In the genomic region with DNA sequence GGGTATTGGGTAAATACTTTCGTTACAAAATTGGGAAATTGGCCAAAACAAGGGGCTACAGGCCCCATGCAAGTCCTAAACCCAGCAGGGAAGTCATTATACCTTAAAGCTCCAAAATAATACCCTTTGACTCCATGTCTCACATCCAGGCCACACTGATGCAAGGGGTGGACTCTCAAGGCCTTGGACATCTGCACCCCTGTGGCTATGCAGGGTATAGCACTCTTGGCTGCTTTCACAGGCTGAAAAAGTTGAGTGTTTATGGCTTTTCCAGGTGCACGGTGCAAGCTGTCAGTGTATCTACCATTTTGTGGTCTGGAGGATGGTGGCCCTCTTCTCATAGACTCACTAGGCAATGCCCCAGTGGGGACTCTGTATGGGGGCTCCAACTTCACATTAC, we compare ENCODE assay signal across 13 cellular contexts.
DNase-seq lines count a peak whose midpoint lies in the region; ATAC-seq and TF ChIP-seq lines count a peak whose summit lies in the region.
"Had no signal": no experiment of that assay in that cellular context is flagged by ENCODE, and none has a peak within 500 bp of the region (broad histone marks: within the 10 kb centered on the region; RNA-seq: fewer than 3 reads in every experiment).

No MANE protein-coding gene starts in this region.

- H4K91ac ChIP-seq in H9 (ENCODE audit: insufficient read length, low read depth, low read length), result no peak overlapping the region

- H3K4me2 ChIP-seq in H9 (ENCODE audit: insufficient read depth, insufficient read length, low read length), result no peak overlapping the region

- H3K56ac ChIP-seq in H9 (ENCODE audit: insufficient read length, low read depth, low read length), result no peak overlapping the region

- no peaks in the 10 kb centered on the region for H3K9me3 Mint-ChIP-seq in activated CD4-positive, alpha-beta memory T cell treated with anti-CD3 and anti-CD28 coated beads for 36 hours
- H3K9me3 Mint-ChIP-seq in activated CD4-positive, alpha-beta memory T cell treated with anti-CD3 and anti-CD28 coated beads, Interleukin-2, amount 10 ng/mL, durations not matched to agents 7 days and 5 days, result no peaks in the 10 kb centered on the region
- H3K9me3 Mint-ChIP-seq in H9, result peaks cover 9 to 21% of the 10 kb centered on the region in 2 experiments
- H3K9me3 Mint-ChIP-seq: activated naive CD4-positive, alpha-beta T cell treated with anti-CD3 and anti-CD28 coated beads, Interleukin-2, amount 50 U/mL, for 24 hours had no signal

- no peaks in the 10 kb centered on the region for H4K20me1 ChIP-seq in H9 (ENCODE audit: control insufficient read depth, insufficient read depth, insufficient read length)

- H3K4me1 ChIP-seq in H9 (ENCODE audit: insufficient read depth, low read length), result no peaks in the 10 kb centered on the region
- H3K4me1 ChIP-seq: upper lobe of left lung had no signal

- no peak overlapping the region for H3K4me3 Mint-ChIP-seq in activated CD4-positive, alpha-beta memory T cell treated with anti-CD3 and anti-CD28 coated beads for 36 hours
- no peak overlapping the region for H3K4me3 Mint-ChIP-seq in activated CD4-positive, alpha-beta memory T cell treated with anti-CD3 and anti-CD28 coated beads, Interleukin-2, amount 10 ng/mL, durations not matched to agents 7 days and 5 days
- H3K4me3 Mint-ChIP-seq in H9, result no peak overlapping the region
- H3K4me3 Mint-ChIP-seq: activated naive CD4-positive, alpha-beta T cell treated with anti-CD3 and anti-CD28 coated beads, Interleukin-2, amount 50 U/mL, for 24 hours; naive thymus-derived CD8-positive, alpha-beta T cell had no signal

- no peak overlapping the region for H2BK5ac ChIP-seq in H9 (ENCODE audit: insufficient read length, low read length)

- CTCF ChIA-PET in activated CD4-positive, alpha-beta memory T cell treated with anti-CD3 and anti-CD28 coated beads for 36 hours (lab: Charles Lee), result no interaction called here
- CTCF ChIA-PET in activated CD4-positive, alpha-beta memory T cell treated with anti-CD3 and anti-CD28 coated beads, Interleukin-2, amount 10 ng/mL, durations not matched to agents 7 days and 5 days (lab: Charles Lee), result interaction anchor here (1.1 kb wide), 1 partner anchor 14 kb away, joined by 4 read pairs; no protein-coding TSS in a partner anchor

- H3K4ac ChIP-seq in H9 (ENCODE audit: low read depth, low read length), result no peak overlapping the region

- H3K27ac ChIP-seq in H9 (ENCODE audit: insufficient read length, low read depth, low read length) (no peak overlapping the region), WERI-Rb-1 (no peak overlapping the region)
- H3K27ac ChIP-seq: coronary artery, upper lobe of left lung had no signal

- H2AFZ ChIP-seq in H9 (ENCODE audit: low read length), result no peak overlapping the region

- no peak overlapping the region for H3K18ac ChIP-seq in H9 (ENCODE audit: insufficient read length, low read depth, low read length)

- no peak overlapping the region for H2AK5ac ChIP-seq in H9 (ENCODE audit: insufficient read length, low read length)

- POLR2A ChIA-PET in activated CD4-positive, alpha-beta memory T cell treated with anti-CD3 and anti-CD28 coated beads for 36 hours (lab: Charles Lee), result no interaction called here
- POLR2A ChIA-PET in activated CD4-positive, alpha-beta memory T cell treated with anti-CD3 and anti-CD28 coated beads, Interleukin-2, amount 10 ng/mL, durations not matched to agents 7 days and 5 days (lab: Charles Lee), result no interaction called here

- H3T11ph ChIP-seq in H9 (ENCODE audit: low read length), result no peak overlapping the region

- no peak overlapping the region for H2BK20ac ChIP-seq in H9 (ENCODE audit: low read depth, low read length, poor library complexity, severe bottlenecking)

- no peak overlapping the region for H4K5ac ChIP-seq in H9 (ENCODE audit: insufficient read length, low read depth, low read length)

- DNase-seq in activated CD4-positive, alpha-beta memory T cell treated with anti-CD3 and anti-CD28 coated beads for 36 hours, result peak; percentile 11
- DNase-seq in activated CD4-positive, alpha-beta memory T cell treated with anti-CD3 and anti-CD28 coated beads, Interleukin-2, amount 10 ng/mL, durations not matched to agents 7 days and 5 days, result no peak
- DNase-seq in H9, result no peak
- DNase-seq in WERI-Rb-1, result peak; percentile 13
- peak; percentile 22 for DNase-seq in stimulated activated CD8-positive, alpha-beta memory T cell treated with anti-CD3 and anti-CD28 coated beads, Interleukin-4, amount 100 ng/mL, for 48 hours
- no peak for DNase-seq in NCI-H2081 treated with DMSO at 0.1 percent for 48 hours (lab: John Stamatoyannopoulos, UW)
- DNase-seq: upper lobe of left lung had no signal

- H3K27me3 ChIP-seq in H9 (ENCODE audit: insufficient read depth, low read length) (no peaks in the 10 kb centered on the region), WERI-Rb-1 (ENCODE audit: insufficient read depth, low read depth, severe bottlenecking) (no peaks in the 10 kb centered on the region)
- H3K27me3 ChIP-seq: upper lobe of left lung had no signal

- no peak overlapping the region for H3K4me3 ChIP-seq in WERI-Rb-1 (ENCODE audit: low read depth, low read length)
- H3K4me3 ChIP-seq: coronary artery, upper lobe of left lung had no signal

- ATAC-seq in HG03439 (IDR thresholded peaks at IDR 0.05; ENCODE audit: unreplicated experiment) (no peak), HG02571 (IDR thresholded peaks at IDR 0.05; ENCODE audit: unreplicated experiment) (no peak)
- ATAC-seq: naive thymus-derived CD8-positive, alpha-beta T cell; sciatic nerve had no signal

- H3K9me3 ChIP-seq in H9 (ENCODE audit: control insufficient read depth, low read depth, low read length) (no peaks in the 10 kb centered on the region), WERI-Rb-1 (ENCODE audit: severe bottlenecking) (no peaks in the 10 kb centered on the region)
- H3K9me3 ChIP-seq: upper lobe of left lung had no signal

- no peaks in the 10 kb centered on the region for H3K27me3 Mint-ChIP-seq in activated CD4-positive, alpha-beta memory T cell treated with anti-CD3 and anti-CD28 coated beads for 36 hours
- H3K27me3 Mint-ChIP-seq in activated CD4-positive, alpha-beta memory T cell treated with anti-CD3 and anti-CD28 coated beads, Interleukin-2, amount 10 ng/mL, durations not matched to agents 7 days and 5 days, result no peaks in the 10 kb centered on the region
- no peaks in the 10 kb centered on the region for H3K27me3 Mint-ChIP-seq in H9 (ENCODE audit: low read depth)
- H3K27me3 Mint-ChIP-seq: activated naive CD4-positive, alpha-beta T cell treated with anti-CD3 and anti-CD28 coated beads, Interleukin-2, amount 50 U/mL, for 24 hours; naive thymus-derived CD8-positive, alpha-beta T cell had no signal

- H3K14ac ChIP-seq in H9 (ENCODE audit: insufficient read depth, low read length), result no peak overlapping the region

- H3K79me1 ChIP-seq in H9 (ENCODE audit: insufficient read depth, low read depth, low read length, poor library complexity, severe bottlenecking), result no peaks in the 10 kb centered on the region

- no peak overlapping the region for H2BK15ac ChIP-seq in H9 (ENCODE audit: low read depth, low read length)

- no peak overlapping the region for H3K27ac Mint-ChIP-seq in activated CD4-positive, alpha-beta memory T cell treated with anti-CD3 and anti-CD28 coated beads for 36 hours
- no peak overlapping the region for H3K27ac Mint-ChIP-seq in activated CD4-positive, alpha-beta memory T cell treated with anti-CD3 and anti-CD28 coated beads, Interleukin-2, amount 10 ng/mL, durations not matched to agents 7 days and 5 days
- no peak overlapping the region for H3K27ac Mint-ChIP-seq in H9
- H3K27ac Mint-ChIP-seq: activated naive CD4-positive, alpha-beta T cell treated with anti-CD3 and anti-CD28 coated beads, Interleukin-2, amount 50 U/mL, for 24 hours; naive thymus-derived CD8-positive, alpha-beta T cell had no signal

- no peak overlapping the region for H3K23ac ChIP-seq in H9 (ENCODE audit: insufficient read length, low read depth, low read length)

- H4K8ac ChIP-seq in H9 (replicated peaks; ENCODE audit: insufficient read length, low read depth, low read length), result no peak overlapping the region

- TF ChIP-seq CTCF in H9 (conservative IDR thresholded peaks at IDR 0.05) (peak; percentile 56), WERI-Rb-1 (IDR thresholded peaks at IDR 0.05; ENCODE audit: low read depth, low read length) (peak; percentile 55)

- WGBS in H9 (ENCODE audit: extremely low coverage, insufficient read length, low lambda C conversion rate), result no CpG with 5 or more reads among the region's 2 CpGs

- no peaks in the 10 kb centered on the region for H3K79me2 ChIP-seq in H9 (ENCODE audit: insufficient read depth, low read length)

- no peaks in the 10 kb centered on the region for H3K36me3 ChIP-seq in WERI-Rb-1
- H3K36me3 ChIP-seq: upper lobe of left lung had no signal

- no peaks in the 10 kb centered on the region for H3K36me3 Mint-ChIP-seq in activated CD4-positive, alpha-beta memory T cell treated with anti-CD3 and anti-CD28 coated beads for 36 hours
- H3K36me3 Mint-ChIP-seq in activated CD4-positive, alpha-beta memory T cell treated with anti-CD3 and anti-CD28 coated beads, Interleukin-2, amount 10 ng/mL, durations not matched to agents 7 days and 5 days (ENCODE audit: low read depth), result no peaks in the 10 kb centered on the region
- peaks cover 0 to 10% (median 3%) of the 10 kb centered on the region in 3 experiments; a peak in 4 of 7 replicates for H3K36me3 Mint-ChIP-seq in H9 (ENCODE audit: insufficient read depth in 1 of 3, low read depth in 3 of 3)
- H3K36me3 Mint-ChIP-seq: activated naive CD4-positive, alpha-beta T cell treated with anti-CD3 and anti-CD28 coated beads, Interleukin-2, amount 50 U/mL, for 24 hours; naive thymus-derived CD8-positive, alpha-beta T cell had no signal

- no peaks in the 10 kb centered on the region for H3K23me2 ChIP-seq in H9 (ENCODE audit: insufficient read length, low read depth, low read length, poor library complexity, severe bottlenecking)

- H3K4me1 Mint-ChIP-seq in activated CD4-positive, alpha-beta memory T cell treated with anti-CD3 and anti-CD28 coated beads for 36 hours (ENCODE audit: low read depth), result no peaks in the 10 kb centered on the region
- no peaks in the 10 kb centered on the region for H3K4me1 Mint-ChIP-seq in activated CD4-positive, alpha-beta memory T cell treated with anti-CD3 and anti-CD28 coated beads, Interleukin-2, amount 10 ng/mL, durations not matched to agents 7 days and 5 days
- no peaks in the 10 kb centered on the region for H3K4me1 Mint-ChIP-seq in H9
- H3K4me1 Mint-ChIP-seq: activated naive CD4-positive, alpha-beta T cell treated with anti-CD3 and anti-CD28 coated beads, Interleukin-2, amount 50 U/mL, for 24 hours; naive thymus-derived CD8-positive, alpha-beta T cell had no signal

- H3K9ac ChIP-seq in H9 (ENCODE audit: extremely low read depth, insufficient read length, low read length), result no peak overlapping the region

- H2BK12ac ChIP-seq in H9 (ENCODE audit: insufficient read length, low read depth, low read length), result no peak overlapping the region

- intact Hi-C loops in activated CD4-positive, alpha-beta memory T cell treated with anti-CD3 and anti-CD28 coated beads for 36 hours (cut with micrococcal nuclease), result no loop called here

- H2BK120ac ChIP-seq in H9 (ENCODE audit: low read depth, low read length, poor library complexity, severe bottlenecking), result no peak overlapping the region

Comparison
In these comparisons a context has a peak if more than half of its experiments do, and no peak if none do; other contexts are left out.
1. DNase-seq: peak in activated CD4-positive, alpha-beta memory T cell treated with anti-CD3 and anti-CD28 coated beads for 36 hours (single experiment), WERI-Rb-1 (single experiment) and stimulated activated CD8-positive, alpha-beta memory T cell treated with anti-CD3 and anti-CD28 coated beads, Interleukin-4, amount 100 ng/mL, for 48 hours (single experiment); none in activated CD4-positive, alpha-beta memory T cell treated with anti-CD3 and anti-CD28 coated beads, Interleukin-2, amount 10 ng/mL, durations not matched to agents 7 days and 5 days (single experiment), H9 (single experiment) and NCI-H2081 treated with DMSO at 0.1 percent for 48 hours (single experiment).